8 cellular contexts compared by ENCODE assay signal in the genomic region with DNA sequence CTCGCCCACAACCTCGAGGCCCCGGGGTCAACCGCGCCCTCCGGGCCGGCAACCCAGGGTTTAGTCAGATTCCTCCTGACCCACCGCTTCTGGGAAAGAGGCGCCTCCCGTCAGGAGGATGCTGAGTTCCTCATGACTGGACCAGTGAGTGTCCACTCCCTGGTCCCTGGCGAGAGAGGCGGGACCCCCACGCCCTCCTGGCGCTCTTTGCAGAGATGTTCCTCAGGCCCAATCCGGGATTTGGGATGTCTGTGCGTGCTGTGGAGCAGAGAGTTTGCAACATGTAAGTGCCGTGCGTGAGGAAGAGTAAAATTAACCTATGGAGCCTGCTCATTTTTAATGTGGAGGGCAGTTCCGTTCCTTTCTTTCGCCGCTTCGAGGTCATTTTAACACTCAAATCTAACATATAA. TPM values are rescaled to one million over a fixed set of nuclear protein-coding genes. Genes with fewer than 3 reads are reported as not detected.
DNase-seq lines count a peak whose midpoint lies in the region; ATAC-seq and TF ChIP-seq lines count a peak whose summit lies in the region.

No MANE protein-coding gene starts in this region.

- peak overlapping the region; percentile 98 for H3K4ac ChIP-seq in IMR-90 (ENCODE audit: low read depth, low read length)

- H2BK120ac ChIP-seq in IMR-90 (ENCODE audit: low read depth, low read length) = peak overlapping the region; percentile 57; the same call in 1 of the 2 replicates

- no peak; the same call in 1 of the 2 replicates for TF ChIP-seq POLR2A in IMR-90 (IDR thresholded peaks at IDR 0.05; ENCODE audit: low read depth, low read length)

- no peaks in the 10 kb centered on the region for H3F3A ChIP-seq in smooth muscle cell (ENCODE audit: low read depth)

- peak overlapping the region; percentile 2; the same call in 2 of the 3 replicates for H2BK15ac ChIP-seq in IMR-90 (ENCODE audit: low read depth, low read length)

- dilution Hi-C loops in IMR-90 (cut with HindIII; ENCODE audit: low sequenced_read_pairs, unreplicated experiment) = no loop called here

- H4K5ac ChIP-seq in IMR-90 (ENCODE audit: low read depth, low read length) = peak overlapping the region; percentile 8

- 0% methylated on average over 15 of the region's 22 CpGs; no CpG with 5 or more reads in 1 of the 2 experiments for WGBS in IMR-90 (ENCODE audit: extremely low coverage in 2 of 2, insufficient read length in 1 of 2), 2 experiments
- no CpG with 5 or more reads among the region's 22 CpGs for WGBS in iPS DF 6.9 (ENCODE audit: insufficient coverage, insufficient read length)
- 3% methylated on average over 22 of the region's 22 CpGs for WGBS in smooth muscle cell (ENCODE audit: low lambda C conversion rate)

- H3K79me1 ChIP-seq in IMR-90 (ENCODE audit: low read depth in 1 of 2, low read length in 2 of 2) = peaks cover 6 to 41% of the 10 kb centered on the region in 2 experiments; a peak in 3 of 4 replicates

- H3K79me2 ChIP-seq in smooth muscle cell (ENCODE audit: low read depth) = peaks cover 67% of the 10 kb centered on the region

- in situ Hi-C loops in IMR-90 (cut with MboI; ENCODE audit: low sequenced_read_pairs) = loop anchor here (10.0 kb wide), 1 partner anchor 107 kb away; a partner anchor contains a TSS

- H4K8ac ChIP-seq in IMR-90 (ENCODE audit: low read depth in 2 of 2, low read length in 2 of 2) = peak overlapping the region; percentile 70 to 78

- H3K9me3 ChIP-seq in IMR-90 (ENCODE audit: control insufficient read depth, insufficient read depth, low read length) = peaks cover 3% of the 10 kb centered on the region; the same call in 1 of the 2 replicates
- H3K9me3 ChIP-seq in iPS DF 6.9 (ENCODE audit: control insufficient read depth, insufficient read depth, low read length) = peaks cover 2% of the 10 kb centered on the region; the same call in 1 of the 2 replicates
- no peaks in the 10 kb centered on the region for H3K9me3 ChIP-seq in smooth muscle cell (replicated peaks; ENCODE audit: low read depth)

- H4K91ac ChIP-seq in IMR-90 (ENCODE audit: insufficient read depth, low read depth, low read length) = peak overlapping the region; percentile 95

- H2AK9ac ChIP-seq in IMR-90 (replicated peaks; ENCODE audit: low read depth, low read length, poor library complexity) = peak overlapping the region; percentile 98

- CTCF ChIA-PET in BJ (lab: Yijun Ruan, JAX) (no interaction called here), IMR-90 (lab: Yijun Ruan, JAX) (interaction anchor here (0.7 to 0.9 kb wide), 2 partner anchors 58 to 103 kb away, joined by 3 read pairs; no protein-coding TSS in a partner anchor)

- ATAC-seq in IMR-90 (ENCODE audit: low read depth) (peak; percentile 37; the same call in 1 of the 2 replicates), HG02610 (IDR thresholded peaks at IDR 0.05; ENCODE audit: unreplicated experiment) (no peak)

- peak overlapping the region; percentile 79 for H3K4me3 ChIP-seq in BJ (ENCODE audit: low read depth, low read length)
- H3K4me3 ChIP-seq in IMR-90 (ENCODE audit: insufficient read depth, low read depth, low read length) = peak overlapping the region; percentile 76
- peak overlapping the region; percentile 72 for H3K4me3 ChIP-seq in iPS DF 6.9 (ENCODE audit: low read length)
- H3K4me3 ChIP-seq in smooth muscle cell = peak overlapping the region; percentile 74

- H3K56ac ChIP-seq in IMR-90 (ENCODE audit: extremely low read depth, insufficient read depth, low read length) = peak overlapping the region; percentile 86

- no peak overlapping the region for H2BK20ac ChIP-seq in IMR-90 (ENCODE audit: low read depth, low read length)

- H3K4me2 ChIP-seq in IMR-90 (ENCODE audit: low read depth, low read length) (peak overlapping the region; percentile 82), smooth muscle cell (peak overlapping the region; percentile 87)

- H3K4me1 ChIP-seq in IMR-90 (ENCODE audit: control insufficient read depth, insufficient read depth, low read length) = peaks cover 2% of the 10 kb centered on the region
- no peaks in the 10 kb centered on the region; the same call in 1 of the 2 replicates for H3K4me1 ChIP-seq in iPS DF 6.9 (ENCODE audit: control insufficient read depth, insufficient read depth, low read length)
- H3K4me1 ChIP-seq in smooth muscle cell (ENCODE audit: low read depth) = peaks cover 7% of the 10 kb centered on the region

- TF ChIP-seq RAD21 in IMR-90 (IDR thresholded peaks at IDR 0.05; ENCODE audit: low read length) = peak; percentile 15; the same call in 1 of the 2 replicates

- H3K23ac ChIP-seq in IMR-90 (ENCODE audit: low read depth, low read length) = peak overlapping the region; percentile 90; the same call in 1 of the 2 replicates

- H3K27ac ChIP-seq in IMR-90 (ENCODE audit: insufficient read depth, low read length) = peak overlapping the region; percentile 93
- no peak overlapping the region for H3K27ac ChIP-seq in iPS DF 6.9 (ENCODE audit: low read length)
- H3K27ac ChIP-seq in smooth muscle cell (ENCODE audit: low read depth) = peak overlapping the region; percentile 87

- H2AFZ ChIP-seq in IMR-90 (replicated peaks; ENCODE audit: low read length, poor library complexity) (peak overlapping the region; percentile 99), smooth muscle cell (ENCODE audit: low read depth) (peak overlapping the region; percentile 67)

- TSS peak; percentile 45 for BruUV-seq in IMR-90 (replicated peaks; lab: Mats Ljungman, UMichigan)

- POLR2A ChIA-PET in BJ (lab: Charles Lee) = no interaction called here
- POLR2A ChIA-PET in IMR-90 (lab: Charles Lee; ENCODE audit: unreplicated experiment) = no interaction called here

- H3K27me3 ChIP-seq in BJ (ENCODE audit: control insufficient read depth, insufficient read depth, low read length) (no peaks in the 10 kb centered on the region), IMR-90 (ENCODE audit: control insufficient read depth, insufficient read depth, low read length) (no peaks in the 10 kb centered on the region), iPS DF 6.9 (ENCODE audit: control insufficient read depth, insufficient read depth, low read length) (no peaks in the 10 kb centered on the region), smooth muscle cell (ENCODE audit: low read depth) (no peaks in the 10 kb centered on the region)

- H3K14ac ChIP-seq in IMR-90 (replicated peaks; ENCODE audit: low read depth, low read length) = peak overlapping the region; percentile 95

- H2AK5ac ChIP-seq in IMR-90 (ENCODE audit: low read depth, low read length) = peak overlapping the region; percentile 85

- H3K36me3 ChIP-seq in BJ (ENCODE audit: control insufficient read depth, insufficient read depth, low read length) (peaks cover 4% of the 10 kb centered on the region), IMR-90 (ENCODE audit: control insufficient read depth, insufficient read depth, low read length) (peaks cover 1% of the 10 kb centered on the region; the same call in 1 of the 2 replicates), iPS DF 6.9 (ENCODE audit: control insufficient read depth, insufficient read depth, low read length) (peaks cover 12% of the 10 kb centered on the region; the same call in 1 of the 2 replicates), smooth muscle cell (ENCODE audit: low read depth) (peaks cover 8% of the 10 kb centered on the region)

- peak overlapping the region; percentile 96 for H2BK5ac ChIP-seq in IMR-90 (ENCODE audit: low read depth, low read length, poor library complexity, severe bottlenecking)

- H4K20me1 ChIP-seq in IMR-90 (ENCODE audit: insufficient read depth, low read length) = peaks cover 9% of the 10 kb centered on the region; the same call in 1 of the 2 replicates
- peaks cover 34% of the 10 kb centered on the region for H4K20me1 ChIP-seq in smooth muscle cell (ENCODE audit: low read depth)

- H3K18ac ChIP-seq in IMR-90 (ENCODE audit: low read depth, low read length) = peak overlapping the region; percentile 26

- H3K9me1 ChIP-seq in IMR-90 (ENCODE audit: insufficient read depth, low read length) = peaks cover 4% of the 10 kb centered on the region; the same call in 1 of the 2 replicates

- TF ChIP-seq CTCF in BJ (IDR thresholded peaks at IDR 0.05; ENCODE audit: insufficient read depth, low read depth, low read length) = no peak
- TF ChIP-seq CTCF in IMR-90 (conservative IDR thresholded peaks at IDR 0.05; ENCODE audit: low read depth, low read length) = no peak
- no peak for TF ChIP-seq CTCF in smooth muscle cell (IDR thresholded peaks at IDR 0.05; ENCODE audit: borderline replicate concordance, insufficient read depth, poor library complexity, severe bottlenecking)

- H3K9ac ChIP-seq in IMR-90 (ENCODE audit: low read depth, low read length) = peak overlapping the region; percentile 83
- peak overlapping the region; percentile 83 for H3K9ac ChIP-seq in smooth muscle cell (ENCODE audit: low read depth)

- DNase-seq in BJ (ENCODE audit: low read depth) (no peak), IMR-90 (peak; percentile 82), amniotic stem cell (lab: John Stamatoyannopoulos, UW) (peak; percentile 77), iPS DF 6.9 (ENCODE audit: low read depth, low spot score) (no peak), smooth muscle cell (lab: John Stamatoyannopoulos, UW; ENCODE audit: unreplicated experiment) (no peak), epidermal melanocyte (ENCODE audit: insufficient read length, low spot score) (no peak), HuH-7 (ENCODE audit: low spot score) (no peak)

- intact Hi-C loops in IMR-90 (cut with micrococcal nuclease) = loop anchor here (5.0 kb wide), 2 partner anchors 94 to 169 kb away; a partner anchor contains a TSS

TF ChIP-seq in IMR-90, 13 proteins besides CTCF, POLR2A, EP300 and RAD21:
- TF ChIP-seq CEBPB (IDR thresholded peaks at IDR 0.05; ENCODE audit: low read depth, low read length) = no peak
- no peak for TF ChIP-seq MXI1 (IDR thresholded peaks at IDR 0.05; ENCODE audit: borderline replicate concordance, low read depth, low read length)
- TF ChIP-seq NFE2L2 (IDR thresholded peaks at IDR 0.05; ENCODE audit: low read depth, low read length) = no peak
- no peak for TF ChIP-seq BHLHE40 (IDR thresholded peaks at IDR 0.05; ENCODE audit: low read depth, low read length)
- no peak for TF ChIP-seq RCOR1 (IDR thresholded peaks at IDR 0.05; ENCODE audit: insufficient replicate concordance, low read length)
- no peak for TF ChIP-seq SMC3 (IDR thresholded peaks at IDR 0.05; ENCODE audit: low read depth, low read length)

RNA-seq across cellular contexts. Expression of a gene that starts 0.8 kb away (rescaled TPM):
- 27.9 and 55.4 TPM in 2 replicates for polyA plus RNA-seq in BJ (2011; rRNA removed)
- polyA minus RNA-seq in BJ (2011; rRNA and poly(A)+ RNA removed) = 36.9 and 39.4 TPM in 2 replicates
- 257 and 600 TPM in 2 replicates for total RNA-seq in IMR-90 (2012; rRNA removed)
- 53.7 and 69.2 TPM in 2 replicates for polyA plus RNA-seq in IMR-90 (2012; rRNA removed)
- polyA plus RNA-seq in IMR-90 (2012; cell fraction: cytosol; rRNA removed) = 96.2 and 97.8 TPM in 2 replicates
- 30.0 and 57.9 TPM in 2 replicates for polyA plus RNA-seq in IMR-90 (2012; cell fraction: nucleus; rRNA removed; ENCODE audit: low replicate concordance)
- 98.0 and 107 TPM in 2 replicates for total RNA-seq in smooth muscle cell
- 88.8 and 128 TPM in 2 replicates for polyA plus RNA-seq in smooth muscle cell

Comparison
In these comparisons a context has a peak if more than half of its experiments do, and no peak if none do; other contexts are left out.
1. DNase-seq: peak in IMR-90 (single experiment) and amniotic stem cell (single experiment); none in BJ (single experiment), iPS DF 6.9 (single experiment), smooth muscle cell (single experiment), epidermal melanocyte (single experiment) and HuH-7 (single experiment).
2. Peak in every context shown above with its lines, with median percentiles within 50 percentile points of each other: H3K4me3 ChIP-seq.